In genomic region chr1:25467193-25467592, GRCh38 we compare ENCODE assay signal across 25 cellular contexts. TPM values are rescaled to one million over a fixed set of nuclear protein-coding genes. Genes with fewer than 3 reads are reported as not detected.
DNase-seq lines count a peak whose midpoint lies in the region; ATAC-seq, FAIRE-seq and TF ChIP-seq lines count a peak whose summit lies in the region.
"Had no signal": no experiment of that assay in that cellular context is flagged by ENCODE, and none has a peak within 500 bp of the region (broad histone marks: within the 10 kb centered on the region; RNA-seq: fewer than 3 reads in every experiment).

No MANE protein-coding gene starts in this region.

- intact Hi-C loops in activated CD4-positive, alpha-beta T cell treated with anti-CD3 and anti-CD28 coated beads, Interleukin-2, amount 10 ng/mL, durations not matched to agents 24 days and 14 days (cut with micrococcal nuclease): loop anchor here (5.0 kb wide), 2 partner anchors 35 to 135 kb away; partner anchors contain the start of gene MACO1

- FAIRE-seq in islet of Langerhans (lab: Jason Lieb, UNC): peak; percentile 9
- FAIRE-seq: keratinocyte had no signal

- peak overlapping the region; percentile 30; the same call in 1 of the 2 replicates for H3K4me3 ChIP-seq in GM08714 (ENCODE audit: low read length)
- H3K4me3 ChIP-seq: GM23248, lower lobe of right lung, upper lobe of right lung had no signal

- H3K9me3 Mint-ChIP-seq in activated CD4-positive, alpha-beta T cell treated with anti-CD3 and anti-CD28 coated beads, Interleukin-2, amount 10 ng/mL, durations not matched to agents 24 days and 14 days: no peaks in the 10 kb centered on the region
- H3K9me3 Mint-ChIP-seq in T-helper 2 cell treated with Interferon-gamma antibody and Interleukin-4, amounts not matched to agents 5 μg/mL and 100 μg/mL, for 36 hours: no peaks in the 10 kb centered on the region
- no peaks in the 10 kb centered on the region for H3K9me3 Mint-ChIP-seq in osteocyte (ENCODE audit: unreplicated experiment)

- peaks cover 30% of the 10 kb centered on the region for H3K4me1 Mint-ChIP-seq in activated CD4-positive, alpha-beta T cell treated with anti-CD3 and anti-CD28 coated beads, Interleukin-2, amount 10 ng/mL, durations not matched to agents 24 days and 14 days
- H3K4me1 Mint-ChIP-seq in T-helper 2 cell treated with Interferon-gamma antibody and Interleukin-4, amounts not matched to agents 5 μg/mL and 100 μg/mL, for 36 hours (ENCODE audit: low read depth): peaks cover 24% of the 10 kb centered on the region
- H3K4me1 Mint-ChIP-seq in osteocyte (ENCODE audit: unreplicated experiment): peaks cover 7% of the 10 kb centered on the region

- TF ChIP-seq CTCF in osteocyte (IDR thresholded peaks at IDR 0.05): no peak

- no peak for ATAC-seq in GM21528 (IDR thresholded peaks at IDR 0.05; ENCODE audit: low FRiP score, unreplicated experiment)
- ATAC-seq: lower lobe of right lung, upper lobe of right lung had no signal

- H3K27me3 Mint-ChIP-seq in activated CD4-positive, alpha-beta T cell treated with anti-CD3 and anti-CD28 coated beads, Interleukin-2, amount 10 ng/mL, durations not matched to agents 24 days and 14 days: no peaks in the 10 kb centered on the region
- no peaks in the 10 kb centered on the region for H3K27me3 Mint-ChIP-seq in T-helper 2 cell treated with Interferon-gamma antibody and Interleukin-4, amounts not matched to agents 5 μg/mL and 100 μg/mL, for 36 hours (ENCODE audit: low read depth)
- no peaks in the 10 kb centered on the region for H3K27me3 Mint-ChIP-seq in osteocyte (ENCODE audit: unreplicated experiment)
- H3K27me3 Mint-ChIP-seq: IgD-negative memory B cell had no signal

- peaks cover 36% of the 10 kb centered on the region for H3K36me3 Mint-ChIP-seq in activated CD4-positive, alpha-beta T cell treated with anti-CD3 and anti-CD28 coated beads, Interleukin-2, amount 10 ng/mL, durations not matched to agents 24 days and 14 days (ENCODE audit: low read depth)
- H3K36me3 Mint-ChIP-seq in T-helper 2 cell treated with Interferon-gamma antibody and Interleukin-4, amounts not matched to agents 5 μg/mL and 100 μg/mL, for 36 hours (ENCODE audit: low read depth): peaks cover 29% of the 10 kb centered on the region
- H3K36me3 Mint-ChIP-seq in osteocyte (ENCODE audit: unreplicated experiment): peaks cover 15% of the 10 kb centered on the region

- H3K27ac Mint-ChIP-seq in activated CD4-positive, alpha-beta T cell treated with anti-CD3 and anti-CD28 coated beads, Interleukin-2, amount 10 ng/mL, durations not matched to agents 24 days and 14 days: peak overlapping the region; percentile 66
- H3K27ac Mint-ChIP-seq in T-helper 2 cell treated with Interferon-gamma antibody and Interleukin-4, amounts not matched to agents 5 μg/mL and 100 μg/mL, for 36 hours: peak overlapping the region; percentile 73
- H3K27ac Mint-ChIP-seq in osteocyte (ENCODE audit: unreplicated experiment): no peak overlapping the region

- peak overlapping the region; percentile 45 for H3K4me3 Mint-ChIP-seq in activated CD4-positive, alpha-beta T cell treated with anti-CD3 and anti-CD28 coated beads, Interleukin-2, amount 10 ng/mL, durations not matched to agents 24 days and 14 days
- H3K4me3 Mint-ChIP-seq in T-helper 2 cell treated with Interferon-gamma antibody and Interleukin-4, amounts not matched to agents 5 μg/mL and 100 μg/mL, for 36 hours: peak overlapping the region; percentile 51
- H3K4me3 Mint-ChIP-seq in osteocyte (ENCODE audit: unreplicated experiment): no peak overlapping the region
- H3K4me3 Mint-ChIP-seq: IgD-negative memory B cell had no signal

- DNase-seq in activated CD4-positive, alpha-beta T cell treated with anti-CD3 and anti-CD28 coated beads, Interleukin-2, amount 10 ng/mL, durations not matched to agents 24 days and 14 days: peak; percentile 80
- DNase-seq in activated CD4-positive, alpha-beta T cell treated with anti-CD3 and anti-CD28 coated beads, Interleukin-2, amount 50 U/mL, for 48 hours: no peak
- DNase-seq in T-helper 2 cell treated with Interferon-gamma antibody and Interleukin-4, amounts not matched to agents 5 μg/mL and 100 μg/mL, for 36 hours (ENCODE audit: low spot score): peak; percentile 15
- DNase-seq in GM19240 (ENCODE audit: insufficient read length, low spot score) (no peak), osteocyte (ENCODE audit: extremely low spot score, unreplicated experiment) (no peak)
- DNase-seq: activated CD4-positive, alpha-beta T cell treated with anti-CD3 and anti-CD28 coated beads for 4 hours; anterior cingulate cortex; BE2C; caudate nucleus; GM23248; hypothalamus; lower lobe of right lung; NCI-H1048; NCI-H1930; NCI-H345; NCI-H82; Right ventricle myocardium superior; stimulated activated CD4-positive, alpha-beta T cell treated with anti-CD3 and anti-CD28 coated beads, Interleukin-4, amount 100 ng/mL, for 1 hour; upper lobe of right lung had no signal

RNA-seq across cellular contexts. Expression of gene MACO1, which starts 36.5 kb away (rescaled TPM):
- 14.3 and 15.3 TPM in 2 replicates for total RNA-seq in activated CD4-positive, alpha-beta T cell treated with anti-CD3 and anti-CD28 coated beads, Interleukin-2, amount 10 ng/mL, durations not matched to agents 24 days and 14 days
- total RNA-seq in osteocyte: 30.7 and 30.9 TPM in 2 replicates

RNA-seq across cellular contexts. Expression of gene RHCE, which starts 46.6 kb away (rescaled TPM):
- total RNA-seq in activated CD4-positive, alpha-beta T cell treated with anti-CD3 and anti-CD28 coated beads, Interleukin-2, amount 10 ng/mL, durations not matched to agents 24 days and 14 days: 0.14 TPM in 1 of 2 replicates, not detected in the other
- 0.40 and 0.71 TPM in 2 replicates for total RNA-seq in osteocyte
- total RNA-seq: A172 had no signal

Comparison
In these comparisons a context has a peak if more than half of its experiments do, and no peak if none do; other contexts are left out.
1. DNase-seq: peak in activated CD4-positive, alpha-beta T cell treated with anti-CD3 and anti-CD28 coated beads, Interleukin-2, amount 10 ng/mL, durations not matched to agents 24 days and 14 days (single experiment) and T-helper 2 cell treated with Interferon-gamma antibody and Interleukin-4, amounts not matched to agents 5 μg/mL and 100 μg/mL, for 36 hours (single experiment); none in activated CD4-positive, alpha-beta T cell treated with anti-CD3 and anti-CD28 coated beads, Interleukin-2, amount 50 U/mL, for 48 hours (0 of 2), GM19240 (single experiment) and osteocyte (single experiment).